23 cellular contexts compared by ENCODE assay signal in genomic region chr11:129427376-129427775, GRCh38. TPM values are rescaled to one million over a fixed set of nuclear protein-coding genes. Genes with fewer than 3 reads are reported as not detected.
DNase-seq lines count a peak whose midpoint lies in the region; ATAC-seq and TF ChIP-seq lines count a peak whose summit lies in the region.
"Had no signal": no experiment of that assay in that cellular context is flagged by ENCODE, and none has a peak within 500 bp of the region (broad histone marks: within the 10 kb centered on the region; RNA-seq: fewer than 3 reads in every experiment).

No MANE protein-coding gene starts in this region.

- BruUV-seq in Calu3 (replicated peaks; lab: Mats Ljungman, UMichigan) = no TSS peak

- H3K36me3 ChIP-seq in colonic mucosa (no peaks in the 10 kb centered on the region), right lobe of liver (no peaks in the 10 kb centered on the region)
- H3K36me3 ChIP-seq: BE2C, SJSA1 had no signal

- intact Hi-C loops in Calu3 (cut with micrococcal nuclease; ENCODE audit: unreplicated experiment) (no loop called here), colonic mucosa (cut with DNase I) (no loop called here), right lobe of liver (cut with DNase I) (no loop called here)

- H3K9me3 ChIP-seq in colonic mucosa = no peaks in the 10 kb centered on the region
- H3K9me3 ChIP-seq in right lobe of liver = no peaks in the 10 kb centered on the region
- H3K9me3 ChIP-seq: BE2C, SJSA1 had no signal

- no peak overlapping the region for H3K4me3 ChIP-seq in colonic mucosa
- H3K4me3 ChIP-seq in right lobe of liver = no peak overlapping the region
- H3K4me3 ChIP-seq: SJSA1 had no signal

- H3K9ac ChIP-seq in colonic mucosa (ENCODE audit: low read depth in 2 of 2, low read length in 2 of 2) = peak overlapping the region in 1 of 2 donors; percentile 68

- H3K9me3 Mint-ChIP-seq in Calu3 (ENCODE audit: low read depth, unreplicated experiment) (no peaks in the 10 kb centered on the region), progenitor cell of endocrine pancreas (ENCODE audit: low read depth) (peaks cover 12% of the 10 kb centered on the region), HFFc6 (no peaks in the 10 kb centered on the region; the same call in 1 of the 2 replicates)

- TF ChIP-seq CTCF in Calu3 (IDR thresholded peaks at IDR 0.05; ENCODE audit: unreplicated experiment) (no peak), colonic mucosa (IDR thresholded peaks at IDR 0.05) (no peak), right lobe of liver (IDR thresholded peaks at IDR 0.05) (no peak), progenitor cell of endocrine pancreas (IDR thresholded peaks at IDR 0.05; ENCODE audit: unreplicated experiment) (no peak), HFFc6 (IDR thresholded peaks at IDR 0.05) (no peak)

- H3K4me3 Mint-ChIP-seq in Calu3 (ENCODE audit: low read depth, unreplicated experiment) = peak overlapping the region; percentile 45
- no peak overlapping the region for H3K4me3 Mint-ChIP-seq in progenitor cell of endocrine pancreas (ENCODE audit: low read depth)
- H3K4me3 Mint-ChIP-seq in HFFc6 = no peak overlapping the region
- H3K4me3 Mint-ChIP-seq: CD4-positive, CD25-positive, alpha-beta regulatory T cell had no signal

- CTCF ChIA-PET in Calu3 (lab: Charles Lee) = interaction anchor here (0.6 to 1.2 kb wide), 3 partner anchors 13 to 330 kb away, joined by 3 read pairs; partner anchors contain the start of gene BARX2

- H3K27me3 Mint-ChIP-seq in Calu3 (ENCODE audit: unreplicated experiment) (no peaks in the 10 kb centered on the region), progenitor cell of endocrine pancreas (peaks cover 3% of the 10 kb centered on the region), HFFc6 (ENCODE audit: insufficient read depth) (peaks cover 14% of the 10 kb centered on the region)

- H3K36me3 Mint-ChIP-seq in Calu3 (ENCODE audit: insufficient read depth, unreplicated experiment) (peaks cover 19% of the 10 kb centered on the region), progenitor cell of endocrine pancreas (ENCODE audit: insufficient read depth) (peaks cover 8% of the 10 kb centered on the region), HFFc6 (ENCODE audit: low read depth) (no peaks in the 10 kb centered on the region)
- H3K36me3 Mint-ChIP-seq: CD4-positive, CD25-positive, alpha-beta regulatory T cell had no signal

- H3K27ac ChIP-seq in colonic mucosa = peak overlapping the region; percentile 59
- no peak overlapping the region for H3K27ac ChIP-seq in right lobe of liver
- H3K27ac ChIP-seq in caudate nucleus (ENCODE audit: low read depth, low read length) = no peak overlapping the region
- H3K27ac ChIP-seq: SJSA1 had no signal

- H3K4me1 ChIP-seq in colonic mucosa (no peaks in the 10 kb centered on the region), right lobe of liver (peaks cover 0 to 11% (median 0%) of the 10 kb centered on the region in 4 donors)
- H3K4me1 ChIP-seq: BE2C, SJSA1 had no signal

- H3K4me1 Mint-ChIP-seq in Calu3 (ENCODE audit: low read depth, unreplicated experiment) (peaks cover 62% of the 10 kb centered on the region), progenitor cell of endocrine pancreas (ENCODE audit: low read depth) (peaks cover 36% of the 10 kb centered on the region), HFFc6 (ENCODE audit: low read depth) (no peaks in the 10 kb centered on the region)
- H3K4me1 Mint-ChIP-seq: CD4-positive, CD25-positive, alpha-beta regulatory T cell had no signal

- peak; percentile 43 to 87 (median 70) for ATAC-seq in right lobe of liver
- ATAC-seq: HCT116, Panc1 had no signal

- TF ChIP-seq POLR2A in right lobe of liver (IDR thresholded peaks at IDR 0.05) = no peak

- H3K27ac Mint-ChIP-seq in Calu3 (ENCODE audit: unreplicated experiment) = peak overlapping the region; percentile 77
- peak overlapping the region; percentile 87 for H3K27ac Mint-ChIP-seq in progenitor cell of endocrine pancreas
- no peak overlapping the region for H3K27ac Mint-ChIP-seq in HFFc6
- H3K27ac Mint-ChIP-seq: CD4-positive, CD25-positive, alpha-beta regulatory T cell had no signal

- 45% methylated on average over 3 of the region's 3 CpGs for WGBS in right lobe of liver (ENCODE audit: insufficient coverage, low coverage, low lambda C conversion rate, missing lambda C conversion rate)

- DNase-seq in Calu3 = no peak
- peak; percentile 53 for DNase-seq in colonic mucosa
- no peak for DNase-seq in right lobe of liver
- DNase-seq in progenitor cell of endocrine pancreas (ENCODE audit: low spot score, unreplicated experiment) = no peak
- DNase-seq in caudate nucleus (lab: John Stamatoyannopoulos, UW) = no peak
- no peak for DNase-seq in HFFc6
- no peak for DNase-seq in DMS114 treated with DMSO at 0.1 percent for 48 hours (lab: John Stamatoyannopoulos, UW; ENCODE audit: unreplicated experiment)
- DNase-seq in glomerular visceral epithelial cell (ENCODE audit: extremely low spot score) = no peak
- DNase-seq: BE2C; CD4-positive, CD25-positive, alpha-beta regulatory T cell; COR-L47; GF-D8; KBM-7; MV-4-11; NCI-H1417 treated with DMSO at 0.1 percent for 48 hours; NCI-H2029; NCI-H2171; NCI-H446; NCI-H69 had no signal

- no peaks in the 10 kb centered on the region for H3K27me3 ChIP-seq in colonic mucosa
- H3K27me3 ChIP-seq in right lobe of liver = no peaks in the 10 kb centered on the region
- H3K27me3 ChIP-seq: BE2C, SJSA1 had no signal

RNA-seq across cellular contexts. Expression of gene BARX2, which starts 51.7 kb away (rescaled TPM):
- total RNA-seq in Calu3 (2022) (41.6 and 42.9 TPM in 2 replicates), colonic mucosa (10 to 100 TPM; 19.0 to 23.9 TPM), right lobe of liver (not detected), progenitor cell of endocrine pancreas (2.4 and 3.7 TPM in 2 replicates)
- not detected for total RNA-seq in HFFc6 (2021; fragmentation: NEBNext Ultra II Directional; extraction: Animal tissue kit (Norgen Biotek cat#: 25700))
- total RNA-seq: A172; CD4-positive, CD25-positive, alpha-beta regulatory T cell; SJSA1 had no signal
